ENCODE assay signal across 10 cellular contexts in genomic region chr14:104154246-104154645, GRCh38. TPM values are rescaled to one million over a fixed set of nuclear protein-coding genes. Genes with fewer than 3 reads are reported as not detected.
"Had no signal": no experiment of that assay in that cellular context is flagged by ENCODE, and none has a peak within 500 bp of the region (broad histone marks: within the 10 kb centered on the region; RNA-seq: fewer than 3 reads in every experiment).

No MANE protein-coding gene starts in this region.

- H2AFZ ChIP-seq: GM23338 had no signal

- H3K4me3 ChIP-seq: GM23338, K562 had no signal

- FAIRE-seq: H1, H54, HTR-8/SVneo, K562 had no signal

- ATAC-seq: GM23338, K562 had no signal

- DNase-seq: H9, HCEC 1CT, IMR-90, KG1 had no signal

- H3K4me2 ChIP-seq: GM23338 had no signal

RNA-seq across cellular contexts. Expression of gene KIF26A, which starts 15.9 kb away (rescaled TPM):
- total RNA-seq: HT-29, IMR-90 had no signal
- polyA plus RNA-seq: IMR-90, K562 had no signal
